Comparison of ENCODE assay signal across 25 cellular contexts in genomic region chr6:16057411-16057810, GRCh38.
DNase-seq lines count a peak whose midpoint lies in the region; ATAC-seq and TF ChIP-seq lines count a peak whose summit lies in the region.
"Had no signal": no experiment of that assay in that cellular context is flagged by ENCODE, and none has a peak within 500 bp of the region (broad histone marks: within the 10 kb centered on the region; RNA-seq: fewer than 3 reads in every experiment).

No MANE protein-coding gene starts in this region.

- H2AFZ ChIP-seq in GM23338, result peak overlapping the region; percentile 92; the same call in 1 of the 2 replicates
- H2AFZ ChIP-seq: GM23248 had no signal

- H3K9me2 ChIP-seq in GM23338 (ENCODE audit: insufficient read depth), result no peaks in the 10 kb centered on the region; the same call in 1 of the 2 replicates

- peaks cover 5% of the 10 kb centered on the region for H3K27me3 Mint-ChIP-seq in GM23338 (ENCODE audit: insufficient read depth, low read depth, poor library complexity)

- H3K4me2 ChIP-seq in GM23338, result no peak overlapping the region
- H3K4me2 ChIP-seq: BLaER1, KMS-11 had no signal

- no peak overlapping the region for H3K27ac ChIP-seq in GM23338 (ENCODE audit: low read depth)
- H3K27ac ChIP-seq in cingulate gyrus (ENCODE audit: low read depth, low read length), result peak overlapping the region; percentile 7
- H3K27ac ChIP-seq: BLaER1, GM23248, KMS-11, RWPE1, SK-N-MC had no signal

- H3K9me3 Mint-ChIP-seq in GM23338, result peaks cover 6% of the 10 kb centered on the region; the same call in 2 of the 3 replicates
- H3K9me3 Mint-ChIP-seq: CD4-positive, CD25-positive, alpha-beta regulatory T cell; IgD-negative memory B cell had no signal

- no peaks in the 10 kb centered on the region for H3K36me3 ChIP-seq in GM23338 (ENCODE audit: insufficient read depth)
- H3K36me3 ChIP-seq: BLaER1, HAP-1 had no signal

- H3K36me3 Mint-ChIP-seq in GM23338 (ENCODE audit: low read depth), result peaks cover 7% of the 10 kb centered on the region
- H3K36me3 Mint-ChIP-seq: CD4-positive, CD25-positive, alpha-beta regulatory T cell had no signal

- ATAC-seq in GM23338, result no peak
- ATAC-seq in HG03457 (IDR thresholded peaks at IDR 0.05; ENCODE audit: unreplicated experiment), result no peak
- ATAC-seq: Panc1 had no signal

- H3K79me2 ChIP-seq in GM23338 (replicated peaks; ENCODE audit: insufficient read depth), result no peaks in the 10 kb centered on the region

- intact Hi-C loops in head of caudate nucleus (cut with DNase I), result no loop called here

- DNase-seq in GM23338 (ENCODE audit: low spot score) (no peak), NCI-H226 (peak; percentile 21), head of caudate nucleus (peak in 31 of 42 donors; percentile 3 to 82 (median 38)), NCI-H69 (lab: John Stamatoyannopoulos, UW) (no peak), GM03348 (ENCODE audit: low spot score) (no peak)
- no peak for DNase-seq in activated CD8-positive, alpha-beta memory T cell treated with anti-CD3 and anti-CD28 coated beads, Interleukin-2, amount 50 U/mL, for 4 hours
- DNase-seq: CD4-positive, CD25-positive, alpha-beta regulatory T cell; DMS153; DND-41; GM23248; HFFc6; NCI-H1048; NCI-H1694; NCI-H2171; NK-92 treated with Interleukin-12 subunit alpha and Interleukin-12 subunit beta, amount 100 ng/mL, for 24 hours; SIG-M5 had no signal

- no peak overlapping the region for H3K27ac Mint-ChIP-seq in GM23338
- H3K27ac Mint-ChIP-seq: HFFc6, IgD-negative memory B cell had no signal

- H3K4me1 Mint-ChIP-seq in GM23338, result peaks cover 44% of the 10 kb centered on the region
- H3K4me1 Mint-ChIP-seq: CD4-positive, CD25-positive, alpha-beta regulatory T cell had no signal

- H3K27me3 ChIP-seq in GM23338 (ENCODE audit: insufficient read depth), result no peaks in the 10 kb centered on the region
- H3K27me3 ChIP-seq: BLaER1 had no signal

- no peaks in the 10 kb centered on the region for H3F3A ChIP-seq in GM23338 (replicated peaks; ENCODE audit: low read depth)

- H3K4me3 Mint-ChIP-seq in GM23338, result no peak overlapping the region
- H3K4me3 Mint-ChIP-seq: CD4-positive, CD25-positive, alpha-beta regulatory T cell; HFFc6; IgD-negative memory B cell had no signal

- no peak overlapping the region for H3K4me3 ChIP-seq in GM23338
- H3K4me3 ChIP-seq: BLaER1, GM23248, HAP-1, SK-N-MC had no signal

- TF ChIP-seq CTCF in GM23338 (conservative IDR thresholded peaks at IDR 0.05; ENCODE audit: low read depth in 2 of 2), result no peak

- no peaks in the 10 kb centered on the region for H4K20me1 ChIP-seq in GM23338 (replicated peaks; ENCODE audit: insufficient read depth)
- H4K20me1 ChIP-seq: BLaER1 had no signal

- H3K4me1 ChIP-seq in GM23338 (ENCODE audit: insufficient read depth), result peaks cover 26% of the 10 kb centered on the region

TF ChIP-seq in GM23338, 12 proteins besides CTCF, POLR2A, EP300 and RAD21 (continues in another document):
- no peak for TF ChIP-seq REST (IDR thresholded peaks at IDR 0.05; ENCODE audit: unreplicated experiment)
- no peak for TF ChIP-seq NANOG (IDR thresholded peaks at IDR 0.05; ENCODE audit: borderline replicate concordance)
- TF ChIP-seq EZH2phosphoT487 (IDR thresholded peaks at IDR 0.05; ENCODE audit: unreplicated experiment), result no peak
- TF ChIP-seq STAT1 (IDR thresholded peaks at IDR 0.05; ENCODE audit: unreplicated experiment), result no peak
- no peak for TF ChIP-seq JUNB (IDR thresholded peaks at IDR 0.05; ENCODE audit: unreplicated experiment)
- TF ChIP-seq ZNF462 (CRISPR knock-in tag; IDR thresholded peaks at IDR 0.05), result no peak
- TF ChIP-seq ZNF331 (CRISPR knock-in tag; IDR thresholded peaks at IDR 0.05; ENCODE audit: low read depth), result no peak
- TF ChIP-seq CREB1 (CRISPR knock-in tag; IDR thresholded peaks at IDR 0.05; ENCODE audit: low read depth), result no peak

Comparison
In these comparisons a context has a peak if more than half of its experiments do, and no peak if none do; other contexts are left out.
1. DNase-seq: peak in NCI-H226 (single experiment) and head of caudate nucleus (31 of 42); none in GM23338 (single experiment), NCI-H69 (single experiment), GM03348 (single experiment) and activated CD8-positive, alpha-beta memory T cell treated with anti-CD3 and anti-CD28 coated beads, Interleukin-2, amount 50 U/mL, for 4 hours (single experiment).